Comparison of ENCODE assay signal across 20 cellular contexts in the genomic region with DNA sequence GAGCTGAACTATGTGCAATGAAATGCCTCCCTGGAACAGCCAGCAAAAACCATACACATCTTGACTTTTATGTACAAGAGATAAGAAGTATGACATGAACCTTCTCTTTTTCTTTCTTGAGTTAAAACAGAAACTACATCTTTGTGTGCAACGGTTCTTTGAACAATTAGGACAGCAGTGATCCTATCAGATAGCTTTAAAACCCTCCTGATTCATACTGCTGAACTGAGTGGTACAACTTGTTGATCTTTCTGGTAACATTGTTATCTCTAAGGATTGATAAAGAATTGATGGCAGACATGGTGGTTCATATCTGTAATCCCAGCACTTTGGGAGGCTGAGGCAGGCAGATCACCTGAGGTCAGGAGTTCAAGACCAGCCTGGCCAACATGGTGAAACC.
"Had no signal": no experiment of that assay in that cellular context is flagged by ENCODE, and none has a peak within 500 bp of the region (broad histone marks: within the 10 kb centered on the region; RNA-seq: fewer than 3 reads in every experiment).

No MANE protein-coding gene starts in this region.

- H3K27me3 ChIP-seq: right lobe of liver, tibial artery had no signal

- FAIRE-seq: frontal cortex, urothelium cell line had no signal

- H3K4me3 ChIP-seq: mucosa of descending colon, right lobe of liver, skin epidermis, tibial artery had no signal

- ATAC-seq: left cardiac atrium; mucosa of descending colon; right lobe of liver; stimulated activated naive CD8-positive, alpha-beta T cell treated with anti-CD3 and anti-CD28 coated beads, Interleukin-15, amount 100 ng/mL, for 72 hours had no signal

- DNase-seq: activated CD4-positive, alpha-beta memory T cell treated with anti-CD3 and anti-CD28 coated beads, Interleukin-2, amount 10 ng/mL, durations not matched to agents 7 days and 5 days; activated CD4-positive, alpha-beta T cell treated with anti-CD3 and anti-CD28 coated beads for 48 hours; activated CD4-positive, CD25-positive, alpha-beta regulatory T cell; activated gamma-delta T cell treated with Interleukin-2 at 50 U/mL for 16 hours; aorta; central memory CD4-positive, alpha-beta T cell; dermis blood vessel endothelial cell; effector CD8-positive, alpha-beta T cell; islet precursor cell; left cardiac atrium; mesenchymal stem cell; mucosa of descending colon; occipital lobe; right lobe of liver; stimulated activated CD4-positive, alpha-beta T cell treated with anti-CD3 and anti-CD28 coated beads, Interleukin-1b, Interleukin-23, amount 100 ng/mL, for 48 hours; stimulated activated naive CD8-positive, alpha-beta T cell treated with anti-CD3 and anti-CD28 coated beads, Interleukin-15, amount 100 ng/mL, for 72 hours; tibial artery had no signal

- H3K9me3 ChIP-seq: mucosa of descending colon, right lobe of liver, tibial artery had no signal

- H3K27ac ChIP-seq: right lobe of liver had no signal
